2 cellular contexts compared by ENCODE assay signal in the genomic region with DNA sequence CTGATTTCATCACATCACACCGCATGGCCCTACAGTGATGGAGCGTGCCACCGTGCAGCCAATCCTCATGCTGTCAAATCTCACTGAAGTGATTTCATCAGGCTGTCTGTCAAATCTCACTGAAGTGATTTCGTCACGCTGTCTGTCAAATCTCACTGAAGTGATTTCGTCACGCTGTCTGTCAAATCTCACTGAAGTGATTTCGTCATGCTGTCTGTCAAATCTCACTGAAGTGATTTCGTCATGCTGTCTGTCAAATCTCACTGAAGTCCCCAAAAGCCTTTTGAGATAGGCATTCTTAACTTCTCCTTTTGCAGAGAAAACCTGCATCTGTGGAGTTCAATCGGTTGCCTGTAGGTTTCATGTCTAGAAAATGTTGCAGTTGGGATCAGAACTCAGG.
A peak's percentile ranks its signal among the peaks of the same experiment; 100 is the strongest.
TF ChIP-seq lines count a peak whose summit lies in the region.

No MANE protein-coding gene starts in this region.

TF ChIP-seq in K562, 482 proteins besides CTCF, POLR2A, EP300 and RAD21:
- TF ChIP-seq MEIS2 (IDR thresholded peaks at IDR 0.05; ENCODE audit: partially characterized antibody) (peak; percentile 82), KDM1A (IDR thresholded peaks at IDR 0.05) (peak; percentile 85 to 88), HDAC1 (IDR thresholded peaks at IDR 0.05) (0 out of 4 replicates have a peak, but pooled peaks of 1 of the 2 experiments have one; percentile 28), CEBPG (CRISPR knock-in tag; IDR thresholded peaks at IDR 0.05) (peak; percentile 76), CEBPG (tag; conservative IDR thresholded peaks at IDR 0.05 in 1 of 2, IDR thresholded peaks at IDR 0.05 in 1 of 2) (peak; percentile 22 to 92; a peak in 2 of 4 replicates), KDM4B (IDR thresholded peaks at IDR 0.05; ENCODE audit: borderline replicate concordance in 2 of 2, low read depth in 1 of 2) (peak in 1 of 2 experiments; percentile 50; a peak in 1 of 4 replicates), CEBPB (tag; IDR thresholded peaks at IDR 0.05) (peak; percentile 90)
- TF ChIP-seq, protein P1, sequence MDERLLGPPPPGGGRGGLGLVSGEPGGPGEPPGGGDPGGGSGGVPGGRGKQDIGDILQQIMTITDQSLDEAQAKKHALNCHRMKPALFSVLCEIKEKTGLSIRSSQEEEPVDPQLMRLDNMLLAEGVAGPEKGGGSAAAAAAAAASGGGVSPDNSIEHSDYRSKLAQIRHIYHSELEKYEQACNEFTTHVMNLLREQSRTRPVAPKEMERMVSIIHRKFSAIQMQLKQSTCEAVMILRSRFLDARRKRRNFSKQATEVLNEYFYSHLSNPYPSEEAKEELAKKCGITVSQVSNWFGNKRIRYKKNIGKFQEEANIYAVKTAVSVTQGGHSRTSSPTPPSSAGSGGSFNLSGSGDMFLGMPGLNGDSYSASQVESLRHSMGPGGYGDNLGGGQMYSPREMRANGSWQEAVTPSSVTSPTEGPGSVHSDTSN (CRISPR knock-in tag; IDR thresholded peaks at IDR 0.05; ENCODE audit: low read depth): peak; percentile 43
- TF ChIP-seq, protein P1 (tag; conservative IDR thresholded peaks at IDR 0.05; ENCODE audit: low read depth): peak; percentile 74
- TF ChIP-seq, protein P2, sequence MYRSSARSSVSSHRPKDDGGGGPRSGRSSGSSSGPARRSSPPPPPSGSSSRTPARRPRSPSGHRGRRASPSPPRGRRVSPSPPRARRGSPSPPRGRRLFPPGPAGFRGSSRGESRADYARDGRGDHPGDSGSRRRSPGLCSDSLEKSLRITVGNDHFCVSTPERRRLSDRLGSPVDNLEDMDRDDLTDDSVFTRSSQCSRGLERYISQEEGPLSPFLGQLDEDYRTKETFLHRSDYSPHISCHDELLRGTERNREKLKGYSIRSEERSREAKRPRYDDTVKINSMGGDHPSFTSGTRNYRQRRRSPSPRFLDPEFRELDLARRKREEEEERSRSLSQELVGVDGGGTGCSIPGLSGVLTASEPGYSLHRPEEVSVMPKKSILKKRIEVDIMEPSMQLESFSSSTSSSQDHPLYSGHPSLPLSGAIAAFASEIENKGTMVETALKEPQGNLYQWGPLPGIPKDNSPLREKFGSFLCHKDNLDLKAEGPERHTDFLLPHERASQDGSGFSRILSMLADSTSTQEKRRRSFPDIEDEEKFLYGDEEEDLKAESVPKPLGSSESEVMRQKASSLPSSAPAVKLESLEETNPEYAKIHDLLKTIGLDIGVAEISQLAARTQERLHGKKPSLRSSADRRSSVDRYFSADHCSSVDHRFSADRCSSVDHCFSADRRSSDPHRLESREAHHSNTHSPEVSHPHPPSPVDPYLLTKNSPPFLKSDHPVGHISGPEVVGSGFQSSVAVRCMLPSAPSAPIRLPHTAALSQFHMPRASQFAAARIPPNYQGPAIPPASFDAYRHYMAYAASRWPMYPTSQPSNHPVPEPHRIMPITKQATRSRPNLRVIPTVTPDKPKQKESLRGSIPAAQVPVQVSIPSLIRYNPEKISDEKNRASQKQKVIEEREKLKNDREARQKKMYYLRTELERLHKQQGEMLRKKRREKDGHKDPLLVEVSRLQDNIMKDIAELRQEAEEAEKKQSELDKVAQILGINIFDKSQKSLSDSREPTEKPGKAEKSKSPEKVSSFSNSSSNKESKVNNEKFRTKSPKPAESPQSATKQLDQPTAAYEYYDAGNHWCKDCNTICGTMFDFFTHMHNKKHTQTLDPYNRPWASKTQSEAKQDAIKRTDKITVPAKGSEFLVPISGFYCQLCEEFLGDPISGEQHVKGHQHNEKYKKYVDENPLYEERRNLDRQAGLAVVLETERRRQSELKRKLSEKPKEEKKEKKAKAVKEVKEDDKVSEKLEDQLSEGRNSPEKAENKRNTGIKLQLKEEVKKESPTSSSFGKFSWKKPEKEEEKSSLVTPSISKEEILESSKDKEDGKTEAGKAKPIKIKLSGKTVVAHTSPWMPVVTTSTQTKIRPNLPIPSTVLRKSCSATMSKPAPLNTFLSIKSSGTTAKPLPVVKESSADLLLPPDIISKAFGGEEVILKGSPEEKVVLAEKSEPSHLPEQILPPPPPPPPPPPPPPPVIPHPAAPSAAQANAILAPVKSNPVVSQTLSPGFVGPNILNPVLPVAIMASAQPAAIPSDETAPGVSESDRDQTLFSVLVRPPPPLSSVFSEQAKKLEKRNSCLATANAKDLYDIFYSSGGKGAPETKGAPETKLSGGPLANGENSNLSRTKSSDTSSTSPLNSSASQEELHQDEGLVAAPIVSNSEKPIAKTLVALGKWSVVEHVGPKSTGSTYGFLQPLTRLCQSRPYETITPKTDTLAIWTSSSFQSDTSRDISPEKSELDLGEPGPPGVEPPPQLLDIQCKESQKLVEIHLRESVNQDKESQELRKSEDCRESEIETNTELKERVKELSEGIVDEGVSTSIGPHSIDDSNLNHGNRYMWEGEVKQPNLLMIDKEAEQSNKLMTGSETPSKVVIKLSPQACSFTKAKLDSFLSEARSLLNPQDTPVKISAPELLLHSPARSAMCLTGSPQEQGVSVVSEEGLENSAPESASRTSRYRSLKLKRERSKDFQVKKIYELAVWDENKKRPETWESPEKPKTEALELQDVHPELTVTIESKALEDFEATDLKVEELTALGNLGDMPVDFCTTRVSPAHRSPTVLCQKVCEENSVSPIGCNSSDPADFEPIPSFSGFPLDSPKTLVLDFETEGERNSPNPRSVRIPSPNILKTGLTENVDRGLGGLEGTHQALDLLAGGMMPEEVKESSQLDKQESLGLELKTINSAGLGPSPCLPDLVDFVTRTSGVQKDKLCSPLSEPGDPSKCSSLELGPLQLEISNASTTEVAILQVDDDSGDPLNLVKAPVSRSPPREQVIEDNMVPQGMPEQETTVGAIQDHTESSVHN (IDR thresholded peaks at IDR 0.05; ENCODE audit: borderline replicate concordance in 1 of 2, low read depth in 1 of 2): peak in 1 of 2 experiments; percentile 75; a peak in 2 of 4 replicates
- TF ChIP-seq, protein P3, sequence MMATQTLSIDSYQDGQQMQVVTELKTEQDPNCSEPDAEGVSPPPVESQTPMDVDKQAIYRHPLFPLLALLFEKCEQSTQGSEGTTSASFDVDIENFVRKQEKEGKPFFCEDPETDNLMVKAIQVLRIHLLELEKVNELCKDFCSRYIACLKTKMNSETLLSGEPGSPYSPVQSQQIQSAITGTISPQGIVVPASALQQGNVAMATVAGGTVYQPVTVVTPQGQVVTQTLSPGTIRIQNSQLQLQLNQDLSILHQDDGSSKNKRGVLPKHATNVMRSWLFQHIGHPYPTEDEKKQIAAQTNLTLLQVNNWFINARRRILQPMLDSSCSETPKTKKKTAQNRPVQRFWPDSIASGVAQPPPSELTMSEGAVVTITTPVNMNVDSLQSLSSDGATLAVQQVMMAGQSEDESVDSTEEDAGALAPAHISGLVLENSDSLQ (IDR thresholded peaks at IDR 0.05): peak; percentile 94

TF ChIP-seq in neural cell, 6 proteins besides CTCF, POLR2A, EP300 and RAD21:
- peak; percentile 36 for TF ChIP-seq POLR2AphosphoS5 (IDR thresholded peaks at IDR 0.05)
